8 cellular contexts compared by ENCODE assay signal in genomic region chr1:40709100-40709801, GRCh38. TPM values are rescaled to one million over a fixed set of nuclear protein-coding genes. Genes with fewer than 3 reads are reported as not detected.
DNase-seq lines count a peak whose midpoint lies in the region; ATAC-seq and TF ChIP-seq lines count a peak whose summit lies in the region.

No MANE protein-coding gene starts in this region.

- H3K9me3 Mint-ChIP-seq in endothelial cell (ENCODE audit: unreplicated experiment), result no peaks in the 10 kb centered on the region

- H3K36me3 ChIP-seq in mesodermal cell (ENCODE audit: control insufficient read depth, insufficient read depth, low read length), result peaks cover 4% of the 10 kb centered on the region

- ATAC-seq in GM19455 (IDR thresholded peaks at IDR 0.05; ENCODE audit: unreplicated experiment) (peak; percentile 91), HG03575 (IDR thresholded peaks at IDR 0.05; ENCODE audit: extremely low read depth, insufficient number of reproducible peaks, low FRiP score, unreplicated experiment) (peak; percentile 50)

- TF ChIP-seq CTCF in endothelial cell (IDR thresholded peaks at IDR 0.05; ENCODE audit: unreplicated experiment), result no peak

- no peaks in the 10 kb centered on the region for H3K36me3 Mint-ChIP-seq in endothelial cell (ENCODE audit: low read depth, unreplicated experiment)

- peak overlapping the region; percentile 100 for H3K27ac Mint-ChIP-seq in endothelial cell (ENCODE audit: unreplicated experiment)

- peak overlapping the region; percentile 99 for H3K4me3 Mint-ChIP-seq in endothelial cell (ENCODE audit: unreplicated experiment)

- peaks cover 3% of the 10 kb centered on the region for H3K27me3 Mint-ChIP-seq in endothelial cell (ENCODE audit: unreplicated experiment)

- H3K4me3 ChIP-seq in mesodermal cell (ENCODE audit: extremely low read depth, insufficient read depth, low read length, poor library complexity, severe bottlenecking), result peak overlapping the region; percentile 54

- no peaks in the 10 kb centered on the region for H3K9me3 ChIP-seq in mesodermal cell (ENCODE audit: control insufficient read depth, low read length)

- peaks cover 40% of the 10 kb centered on the region for H3K4me1 Mint-ChIP-seq in endothelial cell (ENCODE audit: unreplicated experiment)

- peak; percentile 84 for DNase-seq in CD1c-positive myeloid dendritic cell (ENCODE audit: extremely low spot score)
- DNase-seq in NOMO-1 (lab: John Stamatoyannopoulos, UW; ENCODE audit: unreplicated experiment in 2 of 2), result peak; percentile 86 to 97
- peak; percentile 40 for DNase-seq in activated CD8-positive, alpha-beta memory T cell treated with anti-CD3 and anti-CD28 coated beads, Interleukin-2, amount 50 U/mL, for 24 hours (ENCODE audit: extremely low read depth)
- peak; percentile 57 for DNase-seq in endothelial cell (ENCODE audit: low spot score)
- DNase-seq in stimulated activated CD8-positive, alpha-beta memory T cell treated with anti-CD3 and anti-CD28 coated beads, Interleukin-15, amount 100 ng/mL, for 24 hours (ENCODE audit: low read depth), result peak; percentile 9

- H3K4me1 ChIP-seq in mesodermal cell (ENCODE audit: control insufficient read depth, insufficient read depth, low read length, poor library complexity, severe bottlenecking), result peaks cover 13% of the 10 kb centered on the region

- peak overlapping the region; percentile 89 for H3K27ac ChIP-seq in mesodermal cell (ENCODE audit: low read depth, low read length, severe bottlenecking)

- 0% methylated on average over 7 to 9 of the region's 10 CpGs for WGBS in mesodermal cell (ENCODE audit: insufficient coverage in 2 of 2), 2 experiments

RNA-seq across cellular contexts. Expression of gene NFYC, which starts 17.7 kb away (rescaled TPM):
- 49.7 TPM for total RNA-seq in endothelial cell (ENCODE audit: unreplicated experiment)
- 44.9 TPM for polyA plus RNA-seq in mesodermal cell (2013, experiment 1 of 2)
- polyA plus RNA-seq in mesodermal cell (2013, experiment 2 of 2), result 35.5 TPM

RNA-seq across cellular contexts. Expression of gene RIMS3, which starts 43.8 kb away (rescaled TPM):
- total RNA-seq in endothelial cell (ENCODE audit: unreplicated experiment), result 5.4 TPM
- polyA plus RNA-seq in mesodermal cell (2013, experiment 1 of 2), result 8.8 TPM
- polyA plus RNA-seq in mesodermal cell (2013, experiment 2 of 2), result 8.2 TPM

Comparison
In these comparisons a context has a peak if more than half of its experiments do, and no peak if none do; other contexts are left out.
1. Peak in every context shown above with its lines: DNase-seq, ATAC-seq, H3K4me3 ChIP-seq and H3K27ac ChIP-seq.
2. DNase-seq: peak in every context shown above with its lines; median percentile 92 in NOMO-1; 84 in CD1c-positive myeloid dendritic cell; 57 in endothelial cell; 40 in activated CD8-positive, alpha-beta memory T cell treated with anti-CD3 and anti-CD28 coated beads, Interleukin-2, amount 50 U/mL, for 24 hours; 9 in stimulated activated CD8-positive, alpha-beta memory T cell treated with anti-CD3 and anti-CD28 coated beads, Interleukin-15, amount 100 ng/mL, for 24 hours.